In genomic region chr1:212935387-212935981, GRCh38 we compare ENCODE assay signal across 24 cellular contexts.
"Had no signal": no experiment of that assay in that cellular context is flagged by ENCODE, and none has a peak within 500 bp of the region (broad histone marks: within the 10 kb centered on the region; RNA-seq: fewer than 3 reads in every experiment).

No MANE protein-coding gene starts in this region.

- H3K4me3 Mint-ChIP-seq: dendritic cell treated with granulocyte-macrophage colony-stimulating factor and Interleukin-4, amounts not matched to agents 40 ng/mL and 50 ng/mL, for 4 days; effector memory CD8-positive, alpha-beta T cell; endodermal cell; mesothelial cell of epicardium; naive B cell had no signal

- H3K27ac Mint-ChIP-seq: dendritic cell treated with granulocyte-macrophage colony-stimulating factor and Interleukin-4, amounts not matched to agents 40 ng/mL and 50 ng/mL, for 4 days; effector memory CD8-positive, alpha-beta T cell; endodermal cell; mesothelial cell of epicardium had no signal

- H3K9me3 ChIP-seq: colonic mucosa, lower lobe of right lung had no signal

- H3K36me3 Mint-ChIP-seq: mesothelial cell of epicardium, naive B cell had no signal

- H3K4me1 Mint-ChIP-seq: endodermal cell, mesothelial cell of epicardium, naive B cell had no signal

- H3K4me3 ChIP-seq: colonic mucosa, esophagus muscularis mucosa, gastroesophageal sphincter, heart right ventricle, left lung, lower lobe of right lung, mucosa of descending colon had no signal

- H3K27me3 Mint-ChIP-seq: naive B cell had no signal

- H3K27me3 ChIP-seq: colonic mucosa, esophagus muscularis mucosa, foreskin keratinocyte, gastroesophageal sphincter, left lung had no signal

- H3K9me3 Mint-ChIP-seq: dendritic cell treated with granulocyte-macrophage colony-stimulating factor and Interleukin-4, amounts not matched to agents 40 ng/mL and 50 ng/mL, for 4 days; effector memory CD8-positive, alpha-beta T cell had no signal

- FAIRE-seq: endometrium, frontal cortex, islet of Langerhans, keratinocyte had no signal

- ATAC-seq: effector memory CD8-positive, alpha-beta T cell; foreskin keratinocyte; gastroesophageal sphincter; heart right ventricle; left cardiac atrium; left lung; left ventricle myocardium superior; lower lobe of right lung; mucosa of descending colon had no signal

- H3K36me3 ChIP-seq: colonic mucosa, esophagus muscularis mucosa, gastroesophageal sphincter, heart right ventricle, left lung, lower lobe of right lung had no signal

- DNase-seq: colonic mucosa; cortex of kidney; effector CD8-positive, alpha-beta T cell; effector memory CD8-positive, alpha-beta T cell; endodermal cell; foreskin keratinocyte; heart right ventricle; hippocampal formation; left cardiac atrium; left lung; left ventricle myocardium superior; lower lobe of right lung; mesenchymal stem cell; mucosa of descending colon; naive B cell had no signal

- H3K4me1 ChIP-seq: colonic mucosa, esophagus muscularis mucosa, foreskin keratinocyte, gastroesophageal sphincter, heart right ventricle, left lung, lower lobe of right lung had no signal

- H3K27ac ChIP-seq: colonic mucosa, epithelial cell of prostate, esophagus muscularis mucosa, foreskin keratinocyte, gastroesophageal sphincter, heart right ventricle, left lung, lower lobe of right lung had no signal
